ENCODE assay signal across 1 cellular context in genomic region chr9:20624201-20625002, GRCh38.
TF ChIP-seq lines count a peak whose summit lies in the region.

No MANE protein-coding gene starts in this region.

TF ChIP-seq in HEK293, 187 proteins besides CTCF, POLR2A, EP300 and RAD21 (continued from another document):
- TF ChIP-seq ZNF311 (tag by site-specific recombination; IDR thresholded peaks at IDR 0.05; ENCODE audit: borderline replicate concordance) (no peak), ZNF423 (tag by site-specific recombination; IDR thresholded peaks at IDR 0.05) (no peak), ZEB2 (tag by site-specific recombination; IDR thresholded peaks at IDR 0.05) (peak; percentile 53; the same call in 1 of the 2 replicates)
